Comparison of ENCODE assay signal across 11 cellular contexts in genomic region chrX:53681661-53682060, GRCh38. TPM values are rescaled to one million over a fixed set of nuclear protein-coding genes. Genes with fewer than 3 reads are reported as not detected.
DNase-seq lines count a peak whose midpoint lies in the region; ATAC-seq and TF ChIP-seq lines count a peak whose summit lies in the region.
"Had no signal": no experiment of that assay in that cellular context is flagged by ENCODE, and none has a peak within 500 bp of the region (broad histone marks: within the 10 kb centered on the region; RNA-seq: fewer than 3 reads in every experiment).

No MANE protein-coding gene starts in this region.

- no peaks in the 10 kb centered on the region for H3K27me3 ChIP-seq in Caco-2 (replicated peaks; ENCODE audit: control insufficient read depth, insufficient read depth, low read length)
- H3K27me3 ChIP-seq in MG63 = no peaks in the 10 kb centered on the region
- no peaks in the 10 kb centered on the region for H3K27me3 ChIP-seq in adipocyte (replicated peaks; ENCODE audit: control insufficient read depth, insufficient read depth, low read length)
- H3K27me3 ChIP-seq in naive thymus-derived CD4-positive, alpha-beta T cell (ENCODE audit: control insufficient read depth in 2 of 2, insufficient read depth in 2 of 2, low read length in 2 of 2) = no peaks in the 10 kb centered on the region
- no peaks in the 10 kb centered on the region for H3K27me3 ChIP-seq in aorta (ENCODE audit: control insufficient read depth in 1 of 2, insufficient read depth in 2 of 2, low read length in 1 of 2)

- H3K4me1 ChIP-seq in Caco-2 = no peaks in the 10 kb centered on the region
- H3K4me1 ChIP-seq in adipocyte (ENCODE audit: control insufficient read depth, insufficient read depth, low read length) = peaks cover 12% of the 10 kb centered on the region
- peaks cover 5 to 15% of the 10 kb centered on the region in 2 donors for H3K4me1 ChIP-seq in naive thymus-derived CD4-positive, alpha-beta T cell (ENCODE audit: control insufficient read depth in 2 of 2, insufficient read depth in 2 of 2, low read length in 2 of 2)
- no peaks in the 10 kb centered on the region for H3K4me1 ChIP-seq in aorta (ENCODE audit: control insufficient read depth in 1 of 2, insufficient read depth in 2 of 2, low read length in 2 of 2)

- H3K9me3 Mint-ChIP-seq in Caco-2 (ENCODE audit: unreplicated experiment) = no peaks in the 10 kb centered on the region
- H3K9me3 Mint-ChIP-seq in naive thymus-derived CD4-positive, alpha-beta T cell = peaks cover 0 to 1% (median 0%) of the 10 kb centered on the region in 11 donors

- peaks cover 6% of the 10 kb centered on the region for H3K4me1 Mint-ChIP-seq in Caco-2 (ENCODE audit: low read depth, unreplicated experiment)
- H3K4me1 Mint-ChIP-seq in naive thymus-derived CD4-positive, alpha-beta T cell = peaks cover 13 to 66% (median 46%) of the 10 kb centered on the region in 7 donors

- H3K27ac Mint-ChIP-seq in Caco-2 (ENCODE audit: unreplicated experiment) = no peak overlapping the region
- peak overlapping the region in 3 of 9 donors; percentile 62 to 79 (median 64) for H3K27ac Mint-ChIP-seq in naive thymus-derived CD4-positive, alpha-beta T cell

- H3K36me3 ChIP-seq in Caco-2 (ENCODE audit: control insufficient read depth, insufficient read depth, low read length) = peaks cover 1% of the 10 kb centered on the region
- peaks cover 36% of the 10 kb centered on the region for H3K36me3 ChIP-seq in MG63
- peaks cover 37% of the 10 kb centered on the region for H3K36me3 ChIP-seq in adipocyte (ENCODE audit: control insufficient read depth, insufficient read depth, low read length, severe bottlenecking)
- peaks cover 0 to 19% (median 0%) of the 10 kb centered on the region in 3 experiments for H3K36me3 ChIP-seq in naive thymus-derived CD4-positive, alpha-beta T cell (ENCODE audit: control insufficient read depth in 2 of 3, insufficient read depth in 3 of 3, low read length in 3 of 3)
- H3K36me3 ChIP-seq in aorta (ENCODE audit: control insufficient read depth in 1 of 2, insufficient read depth in 2 of 2, low read length in 1 of 2) = no peaks in the 10 kb centered on the region

- H3K4me3 Mint-ChIP-seq in Caco-2 (ENCODE audit: unreplicated experiment) = peak overlapping the region; percentile 94
- H3K4me3 Mint-ChIP-seq in naive thymus-derived CD4-positive, alpha-beta T cell = peak overlapping the region in 8 of 10 donors; percentile 2 to 96 (median 60)

- H3K27me3 Mint-ChIP-seq in Caco-2 (ENCODE audit: insufficient read depth, unreplicated experiment) = no peaks in the 10 kb centered on the region
- H3K27me3 Mint-ChIP-seq in naive thymus-derived CD4-positive, alpha-beta T cell = no peaks in the 10 kb centered on the region

- intact Hi-C loops in Caco-2 (cut with micrococcal nuclease; ENCODE audit: unreplicated experiment) = loop anchor here (5.0 to 10.0 kb wide), 3 partner anchors 151 to 599 kb away; partner anchors contain the start of genes PHF8 and TSPYL2
- intact Hi-C loops in naive thymus-derived CD4-positive, alpha-beta T cell (cut with micrococcal nuclease) = loop anchor here (5.0 to 10.0 kb wide), 6 partner anchors 457 to 953 kb away; partner anchors contain the start of genes GNL3L (in 1 of the 2), KANTR (in 1 of the 2), KDM5C (in 1 of the 2) and TSPYL2 (in 1 of the 2)
- intact Hi-C loops in aorta (cut with DNase I) = no loop called here

- POLR2A ChIA-PET in Caco-2 (lab: Charles Lee) = no interaction called here
- POLR2A ChIA-PET in naive thymus-derived CD4-positive, alpha-beta T cell (lab: Charles Lee) = no interaction called here

- no peak overlapping the region for H3K4me3 ChIP-seq in Caco-2 (ENCODE audit: low read depth, low read length)
- peak overlapping the region; percentile 81 for H3K4me3 ChIP-seq in MG63
- peak overlapping the region; percentile 80 for H3K4me3 ChIP-seq in adipocyte (ENCODE audit: low read length)
- H3K4me3 ChIP-seq in naive thymus-derived CD4-positive, alpha-beta T cell (ENCODE audit: low read length) = no peak overlapping the region
- no peak overlapping the region for H3K4me3 ChIP-seq in aorta (ENCODE audit: low read length in 2 of 2)

- TF ChIP-seq CTCF in Caco-2 (IDR thresholded peaks at IDR 0.05; ENCODE audit: insufficient read depth in 1 of 2, low read depth in 1 of 2, low read length in 1 of 2, severe bottlenecking in 1 of 2, unreplicated experiment in 1 of 2) = no peak

- peaks cover 66% of the 10 kb centered on the region for H3K36me3 Mint-ChIP-seq in Caco-2 (ENCODE audit: insufficient read depth, unreplicated experiment)
- peaks cover 0 to 24% (median 6%) of the 10 kb centered on the region in 5 donors for H3K36me3 Mint-ChIP-seq in naive thymus-derived CD4-positive, alpha-beta T cell

- CTCF ChIA-PET in Caco-2 (lab: Charles Lee) = no interaction called here
- CTCF ChIA-PET in naive thymus-derived CD4-positive, alpha-beta T cell (lab: Charles Lee) = no interaction called here

- H3K9ac ChIP-seq in adipocyte (ENCODE audit: low read length) = peak overlapping the region; percentile 95

- WGBS in aorta, 2 donors = 32 to 58% methylated on average over 3 of the region's 3 CpGs

- peak overlapping the region; percentile 9 for H3K27ac ChIP-seq in naive thymus-derived CD4-positive, alpha-beta T cell (ENCODE audit: low read depth, low read length)
- H3K27ac ChIP-seq in aorta (ENCODE audit: low read depth in 1 of 2, low read length in 2 of 2) = no peak overlapping the region

- BruUV-seq in Caco-2 (replicated peaks; lab: Mats Ljungman, UMichigan) = no TSS peak

- ATAC-seq in naive thymus-derived CD4-positive, alpha-beta T cell = no peak
- ATAC-seq in aorta (ENCODE audit: low FRiP score) = no peak

- no peaks in the 10 kb centered on the region for H3K9me3 ChIP-seq in Caco-2
- H3K9me3 ChIP-seq in MG63 = no peaks in the 10 kb centered on the region
- no peaks in the 10 kb centered on the region for H3K9me3 ChIP-seq in adipocyte (ENCODE audit: control insufficient read depth, low read length)
- no peaks in the 10 kb centered on the region for H3K9me3 ChIP-seq in naive thymus-derived CD4-positive, alpha-beta T cell (ENCODE audit: control insufficient read depth in 2 of 3, low read length in 3 of 3)
- H3K9me3 ChIP-seq in aorta (ENCODE audit: control insufficient read depth, low read length) = no peaks in the 10 kb centered on the region

- DNase-seq in Caco-2 (no peak), MG63 (no peak), adipocyte (ENCODE audit: low read depth) (peak; percentile 21), NCI-H1105 (lab: John Stamatoyannopoulos, UW) (no peak), CD1c-positive myeloid dendritic cell (ENCODE audit: extremely low spot score) (no peak), amniotic stem cell (lab: John Stamatoyannopoulos, UW) (no peak), aorta (no peak)
- DNase-seq in naive thymus-derived CD4-positive, alpha-beta T cell = no peak
- DNase-seq: GF-D8, islet precursor cell, MV-4-11 had no signal

RNA-seq across cellular contexts. Expression of gene HUWE1, which starts 4.9 kb away (rescaled TPM):
- 222 and 224 TPM in 2 replicates for total RNA-seq in Caco-2 (2022)
- 41.6 and 42.2 TPM in 2 replicates for total RNA-seq in MG63 (2014; rRNA removed; shearing (Covaris generic); ENCODE audit: low replicate concordance)
- 100 to 1,000 TPM; 180 to 266 (median 183) TPM for total RNA-seq in naive thymus-derived CD4-positive, alpha-beta T cell
- polyA plus RNA-seq in naive thymus-derived CD4-positive, alpha-beta T cell = 10 to 100 TPM; 13.1 to 14.7 TPM
- 100 to 1,000 TPM; 180 to 196 TPM for total RNA-seq in aorta
- polyA plus RNA-seq in aorta = 10 to 100 TPM; 22.5 to 39.6 TPM

Comparison
In these comparisons a context has a peak if more than half of its experiments do, and no peak if none do; other contexts are left out.
1. H3K4me3 ChIP-seq: peak in MG63 (single experiment) and adipocyte (single experiment); none in Caco-2 (single experiment), naive thymus-derived CD4-positive, alpha-beta T cell (single experiment) and aorta (0 of 2).
2. intact Hi-C loops: an anchor here in Caco-2 (5.0 to 10.0 kb wide) and naive thymus-derived CD4-positive, alpha-beta T cell (5.0 to 10.0 kb wide); none called in aorta.